In the genomic region with DNA sequence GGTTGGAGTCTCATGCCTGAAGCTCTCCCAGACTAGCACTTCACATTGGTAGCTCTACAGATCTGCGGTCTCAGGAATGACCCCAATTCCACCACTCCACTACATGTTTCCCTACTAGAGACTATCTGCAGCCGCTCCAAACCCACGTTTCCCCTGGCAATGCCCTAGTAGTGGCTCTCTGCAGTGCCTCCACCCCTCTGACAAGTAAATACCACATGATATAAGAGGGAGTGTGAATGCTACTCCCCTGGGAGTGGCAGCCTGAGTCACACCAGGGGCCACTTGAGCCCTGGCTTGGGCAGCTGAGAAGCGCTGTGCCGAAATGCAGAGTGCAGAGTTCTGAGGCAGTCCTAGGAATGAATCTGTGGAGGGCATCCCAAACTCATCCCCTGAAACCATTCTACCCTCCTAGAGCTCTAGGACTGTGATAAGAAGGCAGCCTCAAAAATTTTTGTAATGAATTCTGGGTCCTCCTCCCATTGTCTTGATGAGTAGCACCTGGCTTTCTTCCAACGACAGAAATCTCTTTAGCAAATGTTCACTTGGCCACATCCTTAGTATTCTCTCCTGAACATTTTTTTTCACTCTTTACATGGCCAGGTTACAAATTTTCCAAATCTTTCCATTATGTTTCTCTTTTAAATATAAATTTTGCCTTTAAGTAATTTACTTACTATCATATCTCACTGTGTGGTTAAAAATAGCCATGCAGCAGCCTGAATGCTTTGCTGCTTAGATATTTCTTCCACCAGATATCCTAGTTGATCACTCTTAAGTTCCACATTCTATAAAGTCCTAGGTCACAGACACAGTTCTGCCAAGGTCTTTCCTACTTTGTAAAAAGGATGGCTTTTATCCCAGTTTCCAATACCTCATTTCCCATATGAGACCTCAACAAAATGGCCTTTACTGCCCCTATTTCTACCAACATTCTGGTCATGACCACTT, we compare ENCODE assay signal across 12 cellular contexts.
A peak's percentile ranks its signal among the peaks of the same experiment; 100 is the strongest.
DNase-seq lines count a peak whose midpoint lies in the region; ATAC-seq and TF ChIP-seq lines count a peak whose summit lies in the region.
"Had no signal": no experiment of that assay in that cellular context is flagged by ENCODE, and none has a peak within 500 bp of the region (broad histone marks: within the 10 kb centered on the region; RNA-seq: fewer than 3 reads in every experiment).

No MANE protein-coding gene starts in this region.

- no peak overlapping the region for H3K4me3 Mint-ChIP-seq in Calu3 (ENCODE audit: low read depth, unreplicated experiment)
- H3K4me3 Mint-ChIP-seq: T-cell had no signal

- ATAC-seq in mucosa of descending colon (peak; percentile 100), HG03520 (IDR thresholded peaks at IDR 0.05; ENCODE audit: unreplicated experiment) (no peak), HG03039 (IDR thresholded peaks at IDR 0.05; ENCODE audit: unreplicated experiment) (no peak), GM21367 (IDR thresholded peaks at IDR 0.05; ENCODE audit: unreplicated experiment) (no peak)
- ATAC-seq: T-cell had no signal

- DNase-seq in Calu3 (peak; percentile 46), NCI-H1092 treated with DMSO at 0.1 percent for 48 hours (lab: John Stamatoyannopoulos, UW) (peak; percentile 45), brain microvascular endothelial cell (peak; percentile 33), mucosa of descending colon (peak; percentile 64 to 68 (median 67)), NCI-H1930 (lab: John Stamatoyannopoulos, UW) (no peak)
- DNase-seq: NCI-H446 treated with DMSO at 0.1 percent for 48 hours, T-cell had no signal

- peaks cover 19% of the 10 kb centered on the region for H3K4me1 Mint-ChIP-seq in Calu3 (ENCODE audit: low read depth, unreplicated experiment)
- H3K4me1 Mint-ChIP-seq: T-cell had no signal

- no peaks in the 10 kb centered on the region for H3K9me3 Mint-ChIP-seq in Calu3 (ENCODE audit: low read depth, unreplicated experiment)

- no TSS peak for BruUV-seq in Calu3 (replicated peaks; lab: Mats Ljungman, UMichigan)

- H3K27me3 Mint-ChIP-seq in Calu3 (ENCODE audit: unreplicated experiment) = no peaks in the 10 kb centered on the region

- CTCF ChIA-PET in Calu3 (lab: Charles Lee) = no interaction called here

- TF ChIP-seq CTCF in Calu3 (IDR thresholded peaks at IDR 0.05; ENCODE audit: unreplicated experiment) = no peak
- no peak for TF ChIP-seq CTCF in brain microvascular endothelial cell (IDR thresholded peaks at IDR 0.05; ENCODE audit: low read depth, low read length, missing control alignments)
- TF ChIP-seq CTCF in mucosa of descending colon (IDR thresholded peaks at IDR 0.05) = no peak

- no peaks in the 10 kb centered on the region for H3K9me3 ChIP-seq in mucosa of descending colon
- H3K9me3 ChIP-seq: prostate gland had no signal

- H3K4me3 ChIP-seq in brain microvascular endothelial cell (ENCODE audit: low read depth, low read length) = no peak overlapping the region
- H3K4me3 ChIP-seq in mucosa of descending colon = no peak overlapping the region
- H3K4me3 ChIP-seq: prostate gland had no signal

- H3K27ac Mint-ChIP-seq in Calu3 (ENCODE audit: unreplicated experiment) = peak overlapping the region; percentile 39
- H3K27ac Mint-ChIP-seq: T-cell had no signal

- in situ Hi-C loops in brain microvascular endothelial cell (cut with HindIII; ENCODE audit: low pct_ligation_motif_present, low sequenced_read_pairs) = no loop called here

- H3K36me3 ChIP-seq in brain microvascular endothelial cell (replicated peaks) = no peaks in the 10 kb centered on the region
- no peaks in the 10 kb centered on the region for H3K36me3 ChIP-seq in mucosa of descending colon (ENCODE audit: low read depth)
- H3K36me3 ChIP-seq: prostate gland had no signal

- intact Hi-C loops in Calu3 (cut with micrococcal nuclease; ENCODE audit: unreplicated experiment) (no loop called here), mucosa of descending colon (cut with DNase I, micrococcal nuclease) (no loop called here)

- H3K4me1 ChIP-seq in mucosa of descending colon (ENCODE audit: low read depth) = peaks cover 7% of the 10 kb centered on the region
- H3K4me1 ChIP-seq: prostate gland had no signal

- no peak overlapping the region for H3K27ac ChIP-seq in brain microvascular endothelial cell
- H3K27ac ChIP-seq: HL-60, prostate gland had no signal

- no peaks in the 10 kb centered on the region for H3K27me3 ChIP-seq in brain microvascular endothelial cell (replicated peaks)

- H3K36me3 Mint-ChIP-seq in Calu3 (ENCODE audit: insufficient read depth, unreplicated experiment) = no peaks in the 10 kb centered on the region
- H3K36me3 Mint-ChIP-seq: T-cell had no signal

Comparison
In these comparisons a context has a peak if more than half of its experiments do, and no peak if none do; other contexts are left out.
1. DNase-seq: peak in Calu3 (single experiment), NCI-H1092 treated with DMSO at 0.1 percent for 48 hours (single experiment), brain microvascular endothelial cell (single experiment) and mucosa of descending colon (3 of 3); none in NCI-H1930 (0 of 2).